In genomic region chr16:3304370-3304769, GRCh38 we compare ENCODE assay signal across 8 cellular contexts. TPM values are rescaled to one million over a fixed set of nuclear protein-coding genes. Genes with fewer than 3 reads are reported as not detected.
DNase-seq lines count a peak whose midpoint lies in the region; ATAC-seq and TF ChIP-seq lines count a peak whose summit lies in the region.

No MANE protein-coding gene starts in this region.

- no peak overlapping the region for H3K56ac ChIP-seq in mesendoderm (ENCODE audit: low read length)

- peak overlapping the region; percentile 6 for H3K9ac ChIP-seq in mesendoderm (ENCODE audit: low read length)

- H2BK5ac ChIP-seq in mesendoderm (ENCODE audit: low read length), result no peak overlapping the region

- no peak overlapping the region for H3K4ac ChIP-seq in mesendoderm (ENCODE audit: low read depth, low read length)

- no peaks in the 10 kb centered on the region for H3K27me3 ChIP-seq in heart right ventricle
- no peaks in the 10 kb centered on the region for H3K27me3 ChIP-seq in brain microvascular endothelial cell (replicated peaks)
- no peaks in the 10 kb centered on the region for H3K27me3 ChIP-seq in mesendoderm (ENCODE audit: insufficient read depth, low read length, poor library complexity)
- no peaks in the 10 kb centered on the region for H3K27me3 ChIP-seq in upper lobe of left lung

- no peak overlapping the region for H2BK15ac ChIP-seq in mesendoderm (replicated peaks; ENCODE audit: low read depth)

- H3K79me2 ChIP-seq in mesendoderm (ENCODE audit: control insufficient read depth, insufficient read depth, low read length), result no peaks in the 10 kb centered on the region

- no peak for TF ChIP-seq EP300 in upper lobe of left lung (IDR thresholded peaks at IDR 0.05)

- no peak for DNase-seq in heart right ventricle
- DNase-seq in left ventricle myocardium superior, result no peak
- no peak for DNase-seq in brain microvascular endothelial cell
- DNase-seq in mesendoderm, result no peak
- no peak for DNase-seq in upper lobe of left lung
- DNase-seq in COLO829 (ENCODE audit: low spot score), result no peak

- H3K4me3 ChIP-seq in heart right ventricle, result peak overlapping the region; percentile 49 to 89 (median 69)
- peak overlapping the region; percentile 66 for H3K4me3 ChIP-seq in brain microvascular endothelial cell (ENCODE audit: low read depth, low read length)
- H3K4me3 ChIP-seq in mesendoderm (ENCODE audit: low read length), result no peak overlapping the region
- peak overlapping the region in 3 of 4 donors; percentile 67 to 72 (median 67) for H3K4me3 ChIP-seq in upper lobe of left lung

- no peak for ATAC-seq in heart right ventricle
- ATAC-seq in left ventricle myocardium superior, result no peak
- no peak for ATAC-seq in upper lobe of left lung (ENCODE audit: low FRiP score in 2 of 2)
- no peak for ATAC-seq in HG03139 (IDR thresholded peaks at IDR 0.05; ENCODE audit: unreplicated experiment)
- no peak for ATAC-seq in GM21360 (IDR thresholded peaks at IDR 0.05; ENCODE audit: unreplicated experiment)

- H3K4me1 ChIP-seq in heart right ventricle, result peaks cover 0 to 27% (median 17%) of the 10 kb centered on the region in 9 donors
- H3K4me1 ChIP-seq in mesendoderm (ENCODE audit: control insufficient read depth, low read depth, low read length), result no peaks in the 10 kb centered on the region
- H3K4me1 ChIP-seq in upper lobe of left lung, result peaks cover 0 to 22% (median 8%) of the 10 kb centered on the region in 4 donors

- H3K23ac ChIP-seq in mesendoderm (ENCODE audit: low read length), result no peak overlapping the region

- intact Hi-C loops in heart right ventricle (cut with DNase I), result loop anchor here in 5 of 10 donors (2.0 to 10.0 kb wide), 7 partner anchors 22 to 200 kb away; partner anchors contain the start of genes CLUAP1 (in 2 of the 5), ZNF174 (in 1 of the 5), ZNF263 (in 1 of the 5) and ZSCAN32 (in 1 of the 5)
- intact Hi-C loops in left ventricle myocardium superior (cut with micrococcal nuclease), result no loop called here

- H3K79me1 ChIP-seq in mesendoderm (ENCODE audit: low read length), result no peaks in the 10 kb centered on the region

- H3K4me2 ChIP-seq in mesendoderm (ENCODE audit: low read length), result peak overlapping the region; percentile 89

- no peak overlapping the region for H4K5ac ChIP-seq in mesendoderm (ENCODE audit: low read length)

- no peak overlapping the region for H4K8ac ChIP-seq in mesendoderm (ENCODE audit: low read depth, low read length)

- no peak for TF ChIP-seq CTCF in heart right ventricle (IDR thresholded peaks at IDR 0.05)
- no peak for TF ChIP-seq CTCF in brain microvascular endothelial cell (IDR thresholded peaks at IDR 0.05; ENCODE audit: low read depth, low read length, missing control alignments)
- TF ChIP-seq CTCF in upper lobe of left lung (IDR thresholded peaks at IDR 0.05), result no peak

- H3K27ac ChIP-seq in heart right ventricle (peak overlapping the region in 8 of 10 donors; percentile 84 to 98 (median 93)), brain microvascular endothelial cell (no peak overlapping the region), mesendoderm (ENCODE audit: low read depth, low read length) (no peak overlapping the region), upper lobe of left lung (no peak overlapping the region)

- H3K9me3 ChIP-seq in heart right ventricle, result peaks cover 0 to 91% (median 41%) of the 10 kb centered on the region in 11 donors
- peaks cover 3 to 79% (median 68%) of the 10 kb centered on the region in 4 donors for H3K9me3 ChIP-seq in upper lobe of left lung

- H3K36me3 ChIP-seq in heart right ventricle (peaks cover 0 to 74% (median 33%) of the 10 kb centered on the region in 9 donors), brain microvascular endothelial cell (replicated peaks) (peaks cover 18% of the 10 kb centered on the region), mesendoderm (ENCODE audit: control insufficient read depth, insufficient read depth, low read length) (peaks cover 6% of the 10 kb centered on the region), upper lobe of left lung (peaks cover 8 to 40% (median 21%) of the 10 kb centered on the region in 4 donors)

- H2BK120ac ChIP-seq in mesendoderm (ENCODE audit: low read depth, low read length), result no peak overlapping the region

- in situ Hi-C loops in brain microvascular endothelial cell (cut with HindIII; ENCODE audit: low pct_ligation_motif_present, low sequenced_read_pairs), result no loop called here

- no peak for TF ChIP-seq POLR2A in upper lobe of left lung (IDR thresholded peaks at IDR 0.05)

- H2AK5ac ChIP-seq in mesendoderm (ENCODE audit: low read length), result no peak overlapping the region

- H3K18ac ChIP-seq in mesendoderm (ENCODE audit: low read length), result no peak overlapping the region

- WGBS in heart right ventricle, 2 donors, result 65 to 72% methylated on average over 4 of the region's 4 CpGs
- WGBS in mesendoderm (ENCODE audit: extremely low coverage, insufficient coverage, low lambda C conversion rate), result no CpG with 5 or more reads among the region's 4 CpGs
- WGBS in upper lobe of left lung, 2 donors, result 70 to 80% methylated on average over 4 of the region's 4 CpGs

RNA-seq across cellular contexts. Expression of gene TIGD7, which starts 0.9 kb away (rescaled TPM):
- total RNA-seq in heart right ventricle (10 to 100 TPM in 1 of 10 donors, 1 to 10 TPM in 9; 6.5 to 11.2 (median 8.7) TPM), left ventricle myocardium superior (7.6 TPM), upper lobe of left lung (1 to 10 TPM; 1.3 to 6.0 (median 4.0) TPM)
- polyA plus RNA-seq in heart right ventricle, result 1 to 10 TPM; 4.7 to 6.7 TPM
- polyA plus RNA-seq in mesendoderm (2013, experiment 1 of 2), result 4.2 TPM
- polyA plus RNA-seq in mesendoderm (2013, experiment 2 of 2), result 4.3 TPM

RNA-seq across cellular contexts. Expression of gene ZNF75A, which starts 0.9 kb away (rescaled TPM):
- total RNA-seq in heart right ventricle (10 to 100 TPM; 15.2 to 25.5 (median 21.6) TPM), left ventricle myocardium superior (21.1 TPM), upper lobe of left lung (10 to 100 TPM; 21.5 to 69.1 (median 25.9) TPM)
- 10 to 100 TPM in 1 of 2 donors, 1 to 10 TPM in 1; 9.1 to 33.9 TPM for polyA plus RNA-seq in heart right ventricle
- polyA plus RNA-seq in mesendoderm (2013, experiment 1 of 2), result 29.1 TPM
- 29.3 TPM for polyA plus RNA-seq in mesendoderm (2013, experiment 2 of 2)

RNA-seq across cellular contexts. Expression of gene ZNF263, which starts 21.1 kb away (rescaled TPM):
- total RNA-seq in heart right ventricle (10 to 100 TPM in 3 of 10 donors, 1 to 10 TPM in 7; 7.2 to 13.2 (median 9.2) TPM), left ventricle myocardium superior (7.8 TPM), upper lobe of left lung (10 to 100 TPM; 19.6 to 48.2 (median 32.2) TPM)
- 10 to 100 TPM in 1 of 2 donors, 1 to 10 TPM in 1; 8.9 to 10.8 TPM for polyA plus RNA-seq in heart right ventricle
- polyA plus RNA-seq in mesendoderm (2013, experiment 1 of 2), result 20.2 TPM
- 20.9 TPM for polyA plus RNA-seq in mesendoderm (2013, experiment 2 of 2)

RNA-seq across cellular contexts. Expression of gene MEFV, which starts 47.9 kb away (rescaled TPM):
- total RNA-seq in heart right ventricle (1 to 10 TPM in 2 of 10 donors, under 1 TPM in 8; 0.11 to 3.1 (median 0.53) TPM), left ventricle myocardium superior (0.62 TPM), upper lobe of left lung (10 to 100 TPM in 5 of 6 donors, 1 to 10 TPM in 1; 9.1 to 18.9 (median 12.3) TPM)
- under 1 TPM; 0.19 to 0.37 TPM for polyA plus RNA-seq in heart right ventricle
- polyA plus RNA-seq in mesendoderm (2013, experiment 1 of 2), result not detected
- polyA plus RNA-seq in mesendoderm (2013, experiment 2 of 2), result not detected

RNA-seq across cellular contexts. Expression of gene OR2C1, which starts 51.3 kb away (rescaled TPM):
- total RNA-seq in heart right ventricle (under 1 TPM in 2 of 10 donors, not detected in 8; 0.15 to 0.22 TPM), left ventricle myocardium superior (not detected), upper lobe of left lung (under 1 TPM in 2 of 6 donors, not detected in 4; 0.39 to 0.46 TPM)
- polyA plus RNA-seq in heart right ventricle, result under 1 TPM in 1 of 2 donors, not detected in 1; 0.01 TPM
- not detected for polyA plus RNA-seq in mesendoderm (2013, experiment 1 of 2)
- polyA plus RNA-seq in mesendoderm (2013, experiment 2 of 2), result not detected

Comparison
In these comparisons a context has a peak if more than half of its experiments do, and no peak if none do; other contexts are left out.
1. H3K27ac ChIP-seq: peak in heart right ventricle (8 of 10); none in brain microvascular endothelial cell (single experiment), mesendoderm (single experiment) and upper lobe of left lung (0 of 4).